In the genomic region with DNA sequence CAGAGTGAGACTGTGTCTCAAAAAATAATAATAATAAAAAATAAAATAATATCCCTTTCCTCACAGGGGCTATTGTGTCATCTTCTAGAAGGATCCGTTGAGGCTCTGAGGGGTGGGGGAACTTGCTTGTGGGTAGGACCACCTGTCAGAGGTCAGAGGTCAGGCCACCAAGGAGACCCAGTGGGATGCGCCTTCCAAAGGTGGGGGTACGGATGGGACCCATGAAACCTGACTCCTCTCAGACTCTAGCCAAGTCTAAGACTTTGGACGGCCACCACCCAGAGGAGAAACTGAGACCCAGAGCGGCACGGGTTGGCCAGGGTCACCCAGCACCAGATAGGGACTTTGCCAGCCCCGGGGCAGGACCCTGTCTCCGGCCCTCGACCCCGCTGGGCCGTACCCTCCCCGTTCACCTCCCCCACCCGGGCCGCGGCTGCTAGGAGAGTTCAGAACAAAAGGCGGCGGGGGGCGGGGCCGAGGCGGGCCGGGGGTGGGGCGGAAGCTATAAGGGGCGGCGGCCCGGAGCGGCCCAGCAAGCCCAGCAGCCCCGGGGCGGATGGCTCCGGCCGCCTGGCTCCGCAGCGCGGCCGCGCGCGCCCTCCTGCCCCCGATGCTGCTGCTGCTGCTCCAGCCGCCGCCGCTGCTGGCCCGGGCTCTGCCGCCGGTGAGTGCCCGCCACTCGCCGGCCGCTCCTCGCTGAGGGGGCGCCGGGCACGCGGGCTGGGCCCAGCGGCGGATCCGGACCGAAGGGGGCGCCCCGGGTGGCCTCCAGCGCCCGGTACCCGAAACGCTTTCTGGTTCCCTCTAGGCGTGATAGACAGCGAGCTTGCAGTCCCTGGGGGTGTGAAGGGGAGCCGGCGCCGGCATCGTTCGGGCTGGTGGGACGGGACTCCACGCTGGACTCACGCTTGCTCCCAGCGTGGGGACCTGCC, we compare ENCODE assay signal across 9 cellular contexts. TPM values are rescaled to one million over a fixed set of nuclear protein-coding genes. Genes with fewer than 3 reads are reported as not detected.
DNase-seq lines count a peak whose midpoint lies in the region; ATAC-seq and TF ChIP-seq lines count a peak whose summit lies in the region.
"Had no signal": no experiment of that assay in that cellular context is flagged by ENCODE, and none has a peak within 500 bp of the region (broad histone marks: within the 10 kb centered on the region; RNA-seq: fewer than 3 reads in every experiment).

A gene with protein sequence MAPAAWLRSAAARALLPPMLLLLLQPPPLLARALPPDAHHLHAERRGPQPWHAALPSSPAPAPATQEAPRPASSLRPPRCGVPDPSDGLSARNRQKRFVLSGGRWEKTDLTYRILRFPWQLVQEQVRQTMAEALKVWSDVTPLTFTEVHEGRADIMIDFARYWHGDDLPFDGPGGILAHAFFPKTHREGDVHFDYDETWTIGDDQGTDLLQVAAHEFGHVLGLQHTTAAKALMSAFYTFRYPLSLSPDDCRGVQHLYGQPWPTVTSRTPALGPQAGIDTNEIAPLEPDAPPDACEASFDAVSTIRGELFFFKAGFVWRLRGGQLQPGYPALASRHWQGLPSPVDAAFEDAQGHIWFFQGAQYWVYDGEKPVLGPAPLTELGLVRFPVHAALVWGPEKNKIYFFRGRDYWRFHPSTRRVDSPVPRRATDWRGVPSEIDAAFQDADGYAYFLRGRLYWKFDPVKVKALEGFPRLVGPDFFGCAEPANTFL (plus strand): TSS at position 535 of the 932 bp plus-strand sequence. CDS start 22 bp downstream, at position 557.

- intact Hi-C loops in mucosa of descending colon (cut with DNase I, micrococcal nuclease) (no loop called here), stomach (cut with DNase I; ENCODE audit: low total_unique reads) (no loop called here)

- H3K27ac ChIP-seq in stomach = peak within 1 kb of the TSS in 4 of 5 donors; percentile 32 to 70 (median 50)

- no peak for TF ChIP-seq POLR2A in stomach (IDR thresholded peaks at IDR 0.05)

- H3K4me1 ChIP-seq in mucosa of descending colon (ENCODE audit: low read depth) (peaks cover 11% of the 10 kb centered on the region), stomach (peaks cover 40 to 69% (median 63%) of the 10 kb centered on the region in 4 donors)

- DNase-seq in COR-L47 (lab: John Stamatoyannopoulos, UW) (peak; percentile 47), MG63 (peak; percentile 47), mucosa of descending colon (peak; percentile 77 to 81 (median 79)), stomach (peak; percentile 67), G401 (ENCODE audit: low spot score) (no peak)
- DNase-seq in activated CD4-positive, alpha-beta T cell treated with anti-CD3 and anti-CD28 coated beads for 48 hours = peak; percentile 55
- peak; percentile 56 for DNase-seq in effector CD8-positive, alpha-beta T cell (lab: John Stamatoyannopoulos, UW)

- no peak for TF ChIP-seq EP300 in stomach (IDR thresholded peaks at IDR 0.05)

- ATAC-seq in mucosa of descending colon = peak; percentile 54
- ATAC-seq in HG03175 (IDR thresholded peaks at IDR 0.05; ENCODE audit: unreplicated experiment) = no peak

- WGBS in stomach, 5 donors = 2 to 4% (median 3%) methylated on average over 21 to 74 of the region's 74 CpGs

- H3K36me3 ChIP-seq in MG63 = no peaks in the 10 kb centered on the region
- no peaks in the 10 kb centered on the region for H3K36me3 ChIP-seq in mucosa of descending colon (ENCODE audit: low read depth)
- no peaks in the 10 kb centered on the region for H3K36me3 ChIP-seq in stomach

- in situ Hi-C loops in G401 (cut with HindIII; ENCODE audit: low sequenced_read_pairs) = no loop called here

- H3K4me3 ChIP-seq in MG63 (peak within 1 kb of the TSS; percentile 30), mucosa of descending colon (no peak within 1 kb of the TSS), stomach (peak within 1 kb of the TSS; percentile 49 to 57 (median 55))

- H3K27me3 ChIP-seq in MG63 (no peaks in the 10 kb centered on the region), stomach (peaks cover 0 to 5% (median 0%) of the 10 kb centered on the region in 3 donors)

- H3K9me3 ChIP-seq in MG63 (no peaks in the 10 kb centered on the region), mucosa of descending colon (no peaks in the 10 kb centered on the region), stomach (no peaks in the 10 kb centered on the region)

- TF ChIP-seq CTCF in mucosa of descending colon (IDR thresholded peaks at IDR 0.05) (no peak), stomach (IDR thresholded peaks at IDR 0.05) (no peak)

RNA-seq across cellular contexts. Expression of the gene that starts here (rescaled TPM):
- 2.0 and 4.9 TPM in 2 replicates for total RNA-seq in MG63 (2014; rRNA removed; shearing (Covaris generic); ENCODE audit: low replicate concordance)
- total RNA-seq in mucosa of descending colon (1 to 10 TPM; 2.0 to 6.3 (median 4.0) TPM), stomach (10 to 100 TPM in 1 of 5 donors, 1 to 10 TPM in 2, not detected in 2; 2.3 to 54.2 (median 5.3) TPM)
- polyA plus RNA-seq in stomach = 1 to 10 TPM in 2 of 3 donors, under 1 TPM in 1; 0.50 to 2.0 (median 2.0) TPM
- total RNA-seq in G401 (2014; rRNA removed; shearing (Covaris generic)) = not detected in 2 replicates
- total RNA-seq: HT1080 had no signal
